In the genomic region with DNA sequence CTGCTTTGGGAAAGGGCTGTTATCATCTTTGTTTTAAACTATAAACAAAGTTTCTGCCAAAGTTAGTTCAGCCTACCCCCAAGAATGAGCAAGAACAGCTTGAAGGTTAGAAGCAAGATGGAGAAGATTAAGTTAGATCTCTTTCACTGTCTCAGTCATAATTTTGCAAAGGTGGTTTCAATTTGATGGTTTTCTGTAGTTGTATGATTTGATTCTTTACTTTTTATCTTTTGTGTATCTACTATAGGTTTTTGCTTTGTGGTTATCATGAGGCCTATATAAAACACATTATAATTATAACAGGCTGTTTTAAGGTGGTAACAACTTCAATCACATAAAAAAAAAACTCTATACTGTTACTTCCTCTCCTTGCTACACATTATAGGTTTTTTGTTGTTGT, we compare ENCODE assay signal across 25 cellular contexts.
"Had no signal": no experiment of that assay in that cellular context is flagged by ENCODE, and none has a peak within 500 bp of the region (broad histone marks: within the 10 kb centered on the region; RNA-seq: fewer than 3 reads in every experiment).

No MANE protein-coding gene starts in this region.

- H3K4me1 Mint-ChIP-seq: activated B cell treated with CpG ODN at 0.5 μM for 24 hours; activated naive CD8-positive, alpha-beta T cell treated with anti-CD3 and anti-CD28 coated beads, Interleukin-2, amount 50 U/mL, for 24 hours; T-helper 17 cell had no signal

- H3K4me3 Mint-ChIP-seq: activated B cell treated with CpG ODN at 0.5 μM for 24 hours; activated naive CD8-positive, alpha-beta T cell treated with anti-CD3 and anti-CD28 coated beads, Interleukin-2, amount 50 U/mL, for 24 hours; T-helper 17 cell had no signal

- H3K27me3 ChIP-seq: brain microvascular endothelial cell, cardiac muscle cell had no signal

- H3K27me3 Mint-ChIP-seq: activated B cell treated with CpG ODN at 0.5 μM for 24 hours; activated naive CD8-positive, alpha-beta T cell treated with anti-CD3 and anti-CD28 coated beads, Interleukin-2, amount 50 U/mL, for 24 hours; T-helper 17 cell had no signal

- ATAC-seq: activated naive CD8-positive, alpha-beta T cell treated with anti-CD3 and anti-CD28 coated beads, Interleukin-2, amount 50 U/mL, for 24 hours; T-helper 17 cell had no signal

- H3K36me3 ChIP-seq: brain microvascular endothelial cell, cardiac muscle cell had no signal

- H3K4me3 ChIP-seq: cardiac muscle cell had no signal

- DNase-seq: activated B cell treated with CpG ODN at 0.5 μM for 24 hours; activated CD4-positive, alpha-beta T cell treated with anti-CD3 and anti-CD28 coated beads for 1 hour; activated CD4-positive, alpha-beta T cell treated with anti-CD3 and anti-CD28 coated beads, Interleukin-2, amount 50 U/mL, for 1 hour; activated effector memory CD4-positive, alpha-beta T cell treated with anti-CD3 and anti-CD28 coated beads, Interleukin-2, amount 50 U/mL, for 16 hours; activated naive CD4-positive, alpha-beta T cell treated with Interleukin-2 at 50 U/mL for 16 hours; activated naive CD8-positive, alpha-beta T cell treated with anti-CD3 and anti-CD28 coated beads, Interleukin-2, amount 50 U/mL, for 24 hours; activated T-cell treated with anti-CD3 and anti-CD28 coated beads for 4 hours; amygdala; Karpas-422; MM.1S; NCI-H1105; NCI-H1436; NCI-H187; NCI-H2081; NCI-H2171; NCI-H2227 treated with DMSO at 0.1 percent for 48 hours; NCI-H526; NCI-H774; SIG-M5; T-helper 17 cell; T1000 had no signal

- H3K27ac ChIP-seq: brain microvascular endothelial cell, cardiac muscle cell had no signal

- H3K27ac Mint-ChIP-seq: activated B cell treated with CpG ODN at 0.5 μM for 24 hours; activated naive CD4-positive, alpha-beta T cell treated with anti-CD3 and anti-CD28 coated beads, Interleukin-2, amount 50 U/mL, for 72 hours; activated naive CD8-positive, alpha-beta T cell treated with anti-CD3 and anti-CD28 coated beads, Interleukin-2, amount 50 U/mL, for 24 hours; T-helper 17 cell had no signal

- FAIRE-seq: TTC549 had no signal

- H3K9me3 Mint-ChIP-seq: activated naive CD4-positive, alpha-beta T cell treated with anti-CD3 and anti-CD28 coated beads, Interleukin-2, amount 50 U/mL, for 72 hours; activated naive CD8-positive, alpha-beta T cell treated with anti-CD3 and anti-CD28 coated beads, Interleukin-2, amount 50 U/mL, for 24 hours had no signal
